In genomic region chr11:88171982-88172381, GRCh38 we compare ENCODE assay signal across 23 cellular contexts. TPM values are rescaled to one million over a fixed set of nuclear protein-coding genes. Genes with fewer than 3 reads are reported as not detected.
"Had no signal": no experiment of that assay in that cellular context is flagged by ENCODE, and none has a peak within 500 bp of the region (broad histone marks: within the 10 kb centered on the region; RNA-seq: fewer than 3 reads in every experiment).

No MANE protein-coding gene starts in this region.

- H3K9me3 Mint-ChIP-seq: activated CD4-positive, alpha-beta memory T cell treated with anti-CD3 and anti-CD28 coated beads, Interleukin-2, amount 10 ng/mL, durations not matched to agents 7 days and 5 days; activated CD4-positive, alpha-beta T cell treated with anti-CD3 and anti-CD28 coated beads, Interleukin-2, amount 10 ng/mL, durations not matched to agents 24 days and 14 days; activated naive CD4-positive, alpha-beta T cell treated with anti-CD3 and anti-CD28 coated beads, Interleukin-2, amount 10 ng/mL, durations not matched to agents 7 days and 5 days; stimulated activated memory B cell treated with anti-CD40 and anti-IgM and Interleukin-4, amounts not matched to agents 10 μg/mL and 1 μg/mL and 100 μg/mL, for 72 hours had no signal

- H3K4me3 ChIP-seq: cardiac muscle cell, right lobe of liver, stomach, suprapubic skin, tibial nerve, vagina had no signal

- H3K36me3 Mint-ChIP-seq: activated CD8-positive, alpha-beta memory T cell treated with anti-CD3 and anti-CD28 coated beads, Interleukin-2, amount 10 ng/mL, durations not matched to agents 7 days and 5 days; activated naive CD4-positive, alpha-beta T cell treated with anti-CD3 and anti-CD28 coated beads, Interleukin-2, amount 10 ng/mL, durations not matched to agents 7 days and 5 days; stimulated activated memory B cell treated with anti-CD40 and anti-IgM and Interleukin-4, amounts not matched to agents 10 μg/mL and 1 μg/mL and 100 μg/mL, for 72 hours had no signal

- H3K27me3 Mint-ChIP-seq: stimulated activated memory B cell treated with anti-CD40 and anti-IgM and Interleukin-4, amounts not matched to agents 10 μg/mL and 1 μg/mL and 100 μg/mL, for 72 hours had no signal

- H3K4me1 ChIP-seq: right lobe of liver had no signal

- H3K27ac ChIP-seq: cardiac muscle cell, right lobe of liver, stomach, suprapubic skin, tibial nerve, vagina had no signal

- H3K27me3 ChIP-seq: cardiac muscle cell, right lobe of liver, stomach, suprapubic skin, tibial nerve, vagina had no signal

- DNase-seq: activated CD4-positive, alpha-beta memory T cell treated with anti-CD3 and anti-CD28 coated beads, Interleukin-2, amount 10 ng/mL, durations not matched to agents 7 days and 5 days; activated CD4-positive, alpha-beta T cell treated with anti-CD3 and anti-CD28 coated beads, Interleukin-2, amount 10 ng/mL, durations not matched to agents 24 days and 14 days; activated CD8-positive, alpha-beta memory T cell treated with anti-CD3 and anti-CD28 coated beads, Interleukin-2, amount 10 ng/mL, durations not matched to agents 7 days and 5 days; activated effector memory CD4-positive, alpha-beta T cell treated with anti-CD3 and anti-CD28 coated beads, Interleukin-2, amount 50 U/mL, for 16 hours; activated naive CD4-positive, alpha-beta T cell treated with anti-CD3 and anti-CD28 coated beads, Interleukin-2, amount 10 ng/mL, durations not matched to agents 7 days and 5 days; activated T-cell treated with anti-CD3 and anti-CD28 coated beads for 4 hours; amygdala; cortex of kidney; glutamatergic neuron; hippocampal formation; left ventricle myocardium superior; nucleus accumbens; posterior cingulate gyrus; right lobe of liver; stimulated activated CD4-positive, alpha-beta T cell treated with anti-CD3 and anti-CD28 coated beads, Interleukin-2, amount 100 ng/mL, for 24 hours; stomach had no signal

- ATAC-seq: activated CD4-positive, CD25-positive, alpha-beta regulatory T cell treated with anti-CD3 and anti-CD28 coated beads, Interleukin-2, amount 50 U/mL, for 24 hours; activated CD8-positive, alpha-beta memory T cell treated with anti-CD3 and anti-CD28 coated beads, Interleukin-2, amount 10 ng/mL, durations not matched to agents 7 days and 5 days; left ventricle myocardium superior; right lobe of liver; stimulated activated memory B cell treated with anti-CD40 and anti-IgM and Interleukin-4, amounts not matched to agents 10 μg/mL and 1 μg/mL and 100 μg/mL, for 72 hours had no signal

- H3K27ac Mint-ChIP-seq: activated CD4-positive, alpha-beta memory T cell treated with anti-CD3 and anti-CD28 coated beads, Interleukin-2, amount 10 ng/mL, durations not matched to agents 7 days and 5 days; activated CD4-positive, alpha-beta T cell treated with anti-CD3 and anti-CD28 coated beads, Interleukin-2, amount 10 ng/mL, durations not matched to agents 24 days and 14 days; activated CD8-positive, alpha-beta memory T cell treated with anti-CD3 and anti-CD28 coated beads, Interleukin-2, amount 10 ng/mL, durations not matched to agents 7 days and 5 days; activated naive CD4-positive, alpha-beta T cell treated with anti-CD3 and anti-CD28 coated beads, Interleukin-2, amount 10 ng/mL, durations not matched to agents 7 days and 5 days; stimulated activated memory B cell treated with anti-CD40 and anti-IgM and Interleukin-4, amounts not matched to agents 10 μg/mL and 1 μg/mL and 100 μg/mL, for 72 hours had no signal

- H3K4me3 Mint-ChIP-seq: activated CD4-positive, alpha-beta memory T cell treated with anti-CD3 and anti-CD28 coated beads, Interleukin-2, amount 10 ng/mL, durations not matched to agents 7 days and 5 days; activated CD4-positive, alpha-beta T cell treated with anti-CD3 and anti-CD28 coated beads, Interleukin-2, amount 10 ng/mL, durations not matched to agents 24 days and 14 days; activated CD8-positive, alpha-beta memory T cell treated with anti-CD3 and anti-CD28 coated beads, Interleukin-2, amount 10 ng/mL, durations not matched to agents 7 days and 5 days; activated naive CD4-positive, alpha-beta T cell treated with anti-CD3 and anti-CD28 coated beads, Interleukin-2, amount 10 ng/mL, durations not matched to agents 7 days and 5 days; stimulated activated memory B cell treated with anti-CD40 and anti-IgM and Interleukin-4, amounts not matched to agents 10 μg/mL and 1 μg/mL and 100 μg/mL, for 72 hours had no signal

- H3K36me3 ChIP-seq: cardiac muscle cell, right lobe of liver, stomach, suprapubic skin, tibial nerve, vagina had no signal

- H3K9me3 ChIP-seq: right lobe of liver, stomach, suprapubic skin, tibial nerve, vagina had no signal

RNA-seq across cellular contexts. Expression of gene RAB38, which starts 3.3 kb away (rescaled TPM):
- polyA plus RNA-seq: neural cell had no signal
